In the genomic region with DNA sequence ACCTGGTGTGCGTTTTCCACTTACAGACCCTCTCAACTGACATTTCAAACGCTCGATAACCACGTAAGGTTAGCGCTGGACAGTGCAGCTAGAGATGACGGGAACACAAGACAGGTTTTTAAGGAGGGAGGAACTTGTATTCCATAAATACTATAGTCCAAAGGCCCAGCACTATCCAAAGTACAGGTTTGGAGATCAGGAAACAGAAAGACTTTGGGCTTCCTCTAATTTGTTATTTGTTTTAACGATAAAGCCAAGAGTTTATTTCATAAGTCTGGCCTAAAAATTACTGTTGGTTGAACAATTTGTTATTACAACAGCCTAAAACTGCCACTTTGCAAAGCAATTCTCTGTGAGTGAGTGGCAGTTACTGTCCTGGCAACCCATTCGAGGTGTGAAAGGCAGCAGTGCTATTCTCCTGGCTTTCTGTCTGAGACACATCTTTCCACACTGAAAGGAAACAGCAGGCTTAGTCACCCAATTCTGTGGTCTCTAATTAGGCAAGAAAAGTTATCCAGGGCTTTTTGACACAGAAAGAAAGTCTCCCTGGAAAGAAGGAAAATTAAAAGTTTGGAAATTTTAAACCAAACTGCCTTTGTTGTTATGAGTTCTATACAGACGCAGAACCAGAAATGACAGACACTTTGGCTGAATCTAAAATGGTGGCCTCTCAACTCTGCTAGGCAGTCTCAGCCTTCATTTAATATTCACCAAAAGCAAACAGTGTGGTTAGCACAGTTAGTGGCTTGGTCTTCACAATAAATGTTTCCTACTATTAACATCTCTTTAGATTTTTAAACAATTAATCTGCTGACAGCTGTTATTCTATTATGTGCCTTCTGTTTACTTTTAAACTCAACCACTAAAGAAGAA, we compare ENCODE assay signal across 1 cellular context.
TF ChIP-seq lines count a peak whose summit lies in the region.

No MANE protein-coding gene starts in this region.

TF ChIP-seq in HepG2, 621 proteins besides CTCF, POLR2A, EP300 and RAD21:
- peak; percentile 9 to 11; a peak in 1 of 4 replicates for TF ChIP-seq MAFK (conservative IDR thresholded peaks at IDR 0.05 in 1 of 2, IDR thresholded peaks at IDR 0.05 in 1 of 2; ENCODE audit: low read length in 2 of 2)
- no peak for TF ChIP-seq FOXM1 (CRISPR knock-in tag; IDR thresholded peaks at IDR 0.05)
- peak; percentile 21; the same call in 1 of the 2 replicates for TF ChIP-seq HNF4A (CRISPR knock-in tag; IDR thresholded peaks at IDR 0.05)
